25 cellular contexts compared by ENCODE assay signal in genomic region chr3:157789162-157789561, GRCh38.
A peak's percentile ranks its signal among the peaks of the same experiment; 100 is the strongest.
DNase-seq lines count a peak whose midpoint lies in the region; ATAC-seq, FAIRE-seq and TF ChIP-seq lines count a peak whose summit lies in the region.
"Had no signal": no experiment of that assay in that cellular context is flagged by ENCODE, and none has a peak within 500 bp of the region (broad histone marks: within the 10 kb centered on the region; RNA-seq: fewer than 3 reads in every experiment).

No MANE protein-coding gene starts in this region.

- H4K8ac ChIP-seq in H9 (replicated peaks; ENCODE audit: insufficient read length, low read depth, low read length) = no peak overlapping the region

- peaks cover 17% of the 10 kb centered on the region for H3K9me3 Mint-ChIP-seq in MCF 10A (ENCODE audit: unreplicated experiment)
- H3K9me3 Mint-ChIP-seq in H9 = no peaks in the 10 kb centered on the region

- intact Hi-C loops in MCF 10A (cut with micrococcal nuclease) (no loop called here), breast epithelium (cut with DNase I; ENCODE audit: low total_unique reads) (no loop called here)

- TF ChIP-seq CTCF in MCF 10A (IDR thresholded peaks at IDR 0.05; ENCODE audit: unreplicated experiment) (no peak), breast epithelium (IDR thresholded peaks at IDR 0.05) (no peak), H9 (conservative IDR thresholded peaks at IDR 0.05) (no peak)

- no peak overlapping the region for H3K4me3 ChIP-seq in breast epithelium
- H3K4me3 ChIP-seq: GM23248 had no signal

- DNase-seq in MCF 10A (ENCODE audit: unreplicated experiment) = no peak
- no peak for DNase-seq in breast epithelium (ENCODE audit: low spot score in 2 of 2)
- peak; percentile 29 for DNase-seq in RPMI7951 (ENCODE audit: low read depth)
- peak; percentile 31 for DNase-seq in epithelial cell of prostate (ENCODE audit: low read depth, low spot score)
- peak; percentile 30 for DNase-seq in urothelium cell line (ENCODE audit: low spot score)
- DNase-seq in SIG-M5 treated with dmso at 0.1 percent for 504 hours (lab: John Stamatoyannopoulos, UW; ENCODE audit: unreplicated experiment) = no peak
- no peak for DNase-seq in H9
- DNase-seq: 8988T; AML-193; CD8-positive, alpha-beta memory T cell; GF-D8; GM23248; HCEC 1CT; Kasumi-1; NCI-H1092 treated with DMSO at 0.1 percent for 48 hours; NCI-H1436 treated with DMSO at 0.1 percent for 48 hours; NCI-H2029; NCI-H345; NCI-H524; NCI-H774; SHP77 treated with DMSO at 0.1 percent for 48 hours; SK-N-SH had no signal

- POLR2A ChIA-PET in MCF 10A (lab: Yijun Ruan, JAX) = interaction anchor here (0.7 to 1.5 kb wide), 3 partner anchors 67 to 732 kb away, joined by 3 to 4 read pairs (median 4); no protein-coding TSS in a partner anchor

- no peak for FAIRE-seq in urothelium cell line (lab: Jason Lieb, UNC)
- FAIRE-seq: GM19239 had no signal

- no peak overlapping the region for H3K27ac ChIP-seq in breast epithelium
- H3K27ac ChIP-seq in epithelial cell of prostate = no peak overlapping the region
- no peak overlapping the region for H3K27ac ChIP-seq in H9 (ENCODE audit: insufficient read length, low read depth, low read length)
- H3K27ac ChIP-seq: C4-2B, GM23248 had no signal

- no peak overlapping the region for H2BK5ac ChIP-seq in H9 (ENCODE audit: insufficient read length, low read length)

- H2BK20ac ChIP-seq in H9 (ENCODE audit: low read depth, low read length, poor library complexity, severe bottlenecking) = no peak overlapping the region

- H3K27me3 ChIP-seq in breast epithelium (no peaks in the 10 kb centered on the region), H9 (ENCODE audit: insufficient read depth, low read length) (no peaks in the 10 kb centered on the region)

- H4K91ac ChIP-seq in H9 (ENCODE audit: insufficient read length, low read depth, low read length) = no peak overlapping the region

- H3K4me2 ChIP-seq in H9 (ENCODE audit: insufficient read depth, insufficient read length, low read length) = no peak overlapping the region
- H3K4me2 ChIP-seq: SK-N-SH had no signal

- no peak overlapping the region for H2AK5ac ChIP-seq in H9 (ENCODE audit: insufficient read length, low read length)

- no peak overlapping the region for H3K18ac ChIP-seq in H9 (ENCODE audit: insufficient read length, low read depth, low read length)

- CTCF ChIA-PET in MCF 10A (lab: Yijun Ruan, JAX) = interaction anchor here (1.0 to 1.1 kb wide), 2 partner anchors 28 to 310 kb away, joined by 3 read pairs; no protein-coding TSS in a partner anchor

- no TSS peak for BruUV-seq in MCF 10A (replicated peaks; lab: Mats Ljungman, UMichigan)

- H3K27ac Mint-ChIP-seq in MCF 10A (ENCODE audit: low read depth, unreplicated experiment) (no peak overlapping the region), H9 (no peak overlapping the region)
- H3K27ac Mint-ChIP-seq: CD8-positive, alpha-beta memory T cell had no signal

- no peaks in the 10 kb centered on the region for H3K79me2 ChIP-seq in H9 (ENCODE audit: insufficient read depth, low read length)

- H3K4me1 ChIP-seq in breast epithelium (peaks cover 0 to 7% of the 10 kb centered on the region in 2 donors), H9 (ENCODE audit: insufficient read depth, low read length) (no peaks in the 10 kb centered on the region)

- WGBS in H9 (ENCODE audit: extremely low coverage, insufficient read length, low lambda C conversion rate) = no CpG with 5 or more reads among the region's 1 CpG

- no peaks in the 10 kb centered on the region for H3K36me3 ChIP-seq in breast epithelium

- no peak overlapping the region for H3T11ph ChIP-seq in H9 (ENCODE audit: low read length)

- H3K4me1 Mint-ChIP-seq in MCF 10A (ENCODE audit: insufficient read depth, unreplicated experiment) = peaks cover 48% of the 10 kb centered on the region
- no peaks in the 10 kb centered on the region for H3K4me1 Mint-ChIP-seq in H9
- H3K4me1 Mint-ChIP-seq: CD8-positive, alpha-beta memory T cell had no signal

- H3K4me3 Mint-ChIP-seq in MCF 10A (ENCODE audit: unreplicated experiment) (peak overlapping the region; percentile 1), H9 (no peak overlapping the region)
- H3K4me3 Mint-ChIP-seq: CD8-positive, alpha-beta memory T cell had no signal

- no peaks in the 10 kb centered on the region for H4K20me1 ChIP-seq in H9 (ENCODE audit: control insufficient read depth, insufficient read depth, insufficient read length)

- H3K56ac ChIP-seq in H9 (ENCODE audit: insufficient read length, low read depth, low read length) = no peak overlapping the region

- H3K4ac ChIP-seq in H9 (ENCODE audit: low read depth, low read length) = no peak overlapping the region

- H3K9me3 ChIP-seq in breast epithelium (no peaks in the 10 kb centered on the region), H9 (ENCODE audit: control insufficient read depth, low read depth, low read length) (no peaks in the 10 kb centered on the region)
- H3K9me3 ChIP-seq: SK-N-SH had no signal

- no peak overlapping the region for H3K14ac ChIP-seq in H9 (ENCODE audit: insufficient read depth, low read length)

- no peak overlapping the region for H2BK12ac ChIP-seq in H9 (ENCODE audit: insufficient read length, low read depth, low read length)

- no peaks in the 10 kb centered on the region for H3K23me2 ChIP-seq in H9 (ENCODE audit: insufficient read length, low read depth, low read length, poor library complexity, severe bottlenecking)

- no peak overlapping the region for H2AFZ ChIP-seq in H9 (ENCODE audit: low read length)
- H2AFZ ChIP-seq: GM23248 had no signal

- TF ChIP-seq POLR2A in breast epithelium (IDR thresholded peaks at IDR 0.05) = no peak

- ATAC-seq in HG03045 (IDR thresholded peaks at IDR 0.05; ENCODE audit: unreplicated experiment) = no peak

- H2BK120ac ChIP-seq in H9 (ENCODE audit: low read depth, low read length, poor library complexity, severe bottlenecking) = no peak overlapping the region

- no peaks in the 10 kb centered on the region for H3K36me3 Mint-ChIP-seq in MCF 10A (ENCODE audit: insufficient read depth, unreplicated experiment)
- no peaks in the 10 kb centered on the region for H3K36me3 Mint-ChIP-seq in H9 (ENCODE audit: insufficient read depth in 1 of 3, low read depth in 3 of 3)
- H3K36me3 Mint-ChIP-seq: CD8-positive, alpha-beta memory T cell had no signal

- H3K27me3 Mint-ChIP-seq in MCF 10A (ENCODE audit: insufficient read depth, unreplicated experiment) (no peaks in the 10 kb centered on the region), H9 (ENCODE audit: low read depth) (0 out of 2 replicates have a peak, but pooled peaks cover 1% of the 10 kb centered on the region)
- H3K27me3 Mint-ChIP-seq: CD8-positive, alpha-beta memory T cell had no signal

- H3K23ac ChIP-seq in H9 (ENCODE audit: insufficient read length, low read depth, low read length) = no peak overlapping the region

- H2BK15ac ChIP-seq in H9 (ENCODE audit: low read depth, low read length) = no peak overlapping the region

- no peak overlapping the region for H4K5ac ChIP-seq in H9 (ENCODE audit: insufficient read length, low read depth, low read length)

- no peaks in the 10 kb centered on the region for H3K79me1 ChIP-seq in H9 (ENCODE audit: insufficient read depth, low read depth, low read length, poor library complexity, severe bottlenecking)

- H3K9ac ChIP-seq in H9 (ENCODE audit: extremely low read depth, insufficient read length, low read length) = no peak overlapping the region
- H3K9ac ChIP-seq: GM23248, SK-N-SH had no signal

Comparison
In these comparisons a context has a peak if more than half of its experiments do, and no peak if none do; other contexts are left out.
1. DNase-seq: peak in RPMI7951 (single experiment), epithelial cell of prostate (single experiment) and urothelium cell line (single experiment); none in MCF 10A (single experiment), breast epithelium (0 of 2), SIG-M5 treated with dmso at 0.1 percent for 504 hours (single experiment) and H9 (single experiment).